In the genomic region with DNA sequence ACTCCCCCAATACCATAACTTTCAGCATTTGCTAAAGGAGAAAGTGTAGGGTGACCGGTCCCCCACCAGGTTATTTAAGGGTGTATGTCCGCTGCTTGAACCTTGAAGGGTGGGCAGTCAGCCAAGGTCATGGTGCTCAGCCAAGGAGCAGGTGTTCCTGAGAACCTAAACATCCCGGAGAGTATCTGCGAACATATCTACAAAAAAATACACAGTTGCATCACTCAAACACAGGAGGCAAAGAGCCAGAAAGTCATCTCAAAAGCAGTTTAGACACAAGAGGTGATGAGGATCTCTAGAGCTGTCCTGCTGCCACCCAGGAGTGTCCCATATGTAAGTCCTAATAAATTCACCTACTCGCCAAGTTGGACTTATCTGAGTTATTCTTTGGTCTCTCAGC, we compare ENCODE assay signal across 16 cellular contexts. TPM values are rescaled to one million over a fixed set of nuclear protein-coding genes. Genes with fewer than 3 reads are reported as not detected.
DNase-seq lines count a peak whose midpoint lies in the region; ATAC-seq and TF ChIP-seq lines count a peak whose summit lies in the region.
"Had no signal": no experiment of that assay in that cellular context is flagged by ENCODE, and none has a peak within 500 bp of the region (broad histone marks: within the 10 kb centered on the region; RNA-seq: fewer than 3 reads in every experiment).

No MANE protein-coding gene starts in this region.

- peak overlapping the region in 1 of 2 donors; percentile 31 for H3K27ac Mint-ChIP-seq in natural killer cell treated with Interleukin-12 subunit alpha and Interleukin-12 subunit beta and Interleukin-15 and Interleukin-18, amount 100 ng/mL, for 72 hours
- H3K27ac Mint-ChIP-seq in natural killer cell: no peak overlapping the region
- H3K27ac Mint-ChIP-seq: H9 had no signal

- H3K4me3 ChIP-seq in Peyer's patch (no peak overlapping the region), HAP-1 (no peak overlapping the region)
- H3K4me3 ChIP-seq: esophagus muscularis mucosa had no signal

- H3K4me1 ChIP-seq in Peyer's patch (peaks cover 0 to 63% (median 0%) of the 10 kb centered on the region in 4 donors), HAP-1 (peaks cover 7% of the 10 kb centered on the region)

- H3K9me3 Mint-ChIP-seq in natural killer cell treated with Interleukin-12 subunit alpha and Interleukin-12 subunit beta and Interleukin-15 and Interleukin-18, amount 100 ng/mL, for 72 hours: no peaks in the 10 kb centered on the region
- H3K9me3 Mint-ChIP-seq in natural killer cell: no peaks in the 10 kb centered on the region
- H3K9me3 Mint-ChIP-seq: activated naive CD4-positive, alpha-beta T cell treated with anti-CD3 and anti-CD28 coated beads, Interleukin-2, amount 50 U/mL, for 72 hours; H9 had no signal

- ATAC-seq in natural killer cell treated with Interleukin-12 subunit alpha and Interleukin-12 subunit beta and Interleukin-15 and Interleukin-18, amount 100 ng/mL, for 72 hours: no peak
- no peak for ATAC-seq in natural killer cell
- ATAC-seq in GM21360 (IDR thresholded peaks at IDR 0.05; ENCODE audit: unreplicated experiment): no peak

- peak overlapping the region in 3 of 4 donors; percentile 2 to 51 (median 39) for H3K27ac ChIP-seq in Peyer's patch

- TF ChIP-seq CTCF in natural killer cell (IDR thresholded peaks at IDR 0.05): no peak
- TF ChIP-seq CTCF in Peyer's patch (IDR thresholded peaks at IDR 0.05): no peak

- H3K9me3 ChIP-seq in Peyer's patch (no peaks in the 10 kb centered on the region), HAP-1 (no peaks in the 10 kb centered on the region)
- H3K9me3 ChIP-seq: esophagus muscularis mucosa had no signal

- peaks cover 11 to 24% of the 10 kb centered on the region in 2 donors for H3K4me1 Mint-ChIP-seq in natural killer cell treated with Interleukin-12 subunit alpha and Interleukin-12 subunit beta and Interleukin-15 and Interleukin-18, amount 100 ng/mL, for 72 hours (ENCODE audit: low read depth in 2 of 2)
- peaks cover 0 to 3% of the 10 kb centered on the region in 2 donors for H3K4me1 Mint-ChIP-seq in natural killer cell

- TF ChIP-seq POLR2A in Peyer's patch (IDR thresholded peaks at IDR 0.05): no peak

- H3K27me3 Mint-ChIP-seq in natural killer cell treated with Interleukin-12 subunit alpha and Interleukin-12 subunit beta and Interleukin-15 and Interleukin-18, amount 100 ng/mL, for 72 hours: peaks cover 4 to 19% of the 10 kb centered on the region in 2 donors
- H3K27me3 Mint-ChIP-seq in natural killer cell (ENCODE audit: low read depth in 2 of 2): peaks cover 3 to 28% of the 10 kb centered on the region in 2 donors

- intact Hi-C loops in natural killer cell (cut with micrococcal nuclease): no loop called here

- no peak for DNase-seq in natural killer cell treated with Interleukin-12 subunit alpha and Interleukin-12 subunit beta and Interleukin-15 and Interleukin-18, amount 100 ng/mL, for 72 hours (ENCODE audit: low spot score)
- DNase-seq in natural killer cell (no peak), Peyer's patch (no peak), iris pigment epithelial cell (ENCODE audit: low read depth) (peak; percentile 52), HAP-1 (ENCODE audit: low spot score in 2 of 2) (no peak), amygdala (lab: John Stamatoyannopoulos, UW) (no peak)
- no peak for DNase-seq in stimulated activated CD4-positive, alpha-beta T cell treated with anti-CD3 and anti-CD28 coated beads, Interleukin-12 subunit alpha, Interleukin-12 subunit beta, amount 100 ng/mL, for 4 hours
- DNase-seq: GDM1; H9; MV-4-11; NCI-H446; stimulated activated CD4-positive, alpha-beta T cell treated with anti-CD3 and anti-CD28 coated beads, Interleukin-2, amount 100 ng/mL, for 24 hours; T-helper 9 cell had no signal

- no peaks in the 10 kb centered on the region for H3K36me3 Mint-ChIP-seq in natural killer cell treated with Interleukin-12 subunit alpha and Interleukin-12 subunit beta and Interleukin-15 and Interleukin-18, amount 100 ng/mL, for 72 hours
- no peaks in the 10 kb centered on the region for H3K36me3 Mint-ChIP-seq in natural killer cell

- H3K27me3 ChIP-seq in Peyer's patch (no peaks in the 10 kb centered on the region), HAP-1 (ENCODE audit: low read depth) (no peaks in the 10 kb centered on the region)
- H3K27me3 ChIP-seq: esophagus muscularis mucosa had no signal

- H3K4me3 Mint-ChIP-seq in natural killer cell treated with Interleukin-12 subunit alpha and Interleukin-12 subunit beta and Interleukin-15 and Interleukin-18, amount 100 ng/mL, for 72 hours: peak overlapping the region; percentile 39
- no peak overlapping the region for H3K4me3 Mint-ChIP-seq in natural killer cell
- H3K4me3 Mint-ChIP-seq: H9 had no signal

- in situ Hi-C loops in HAP-1 (cut with MboI; ENCODE audit: low sequenced_read_pairs): no loop called here

- H3K36me3 ChIP-seq in Peyer's patch: no peaks in the 10 kb centered on the region
- H3K36me3 ChIP-seq in HAP-1 (replicated peaks): no peaks in the 10 kb centered on the region
- H3K36me3 ChIP-seq: esophagus muscularis mucosa had no signal

RNA-seq across cellular contexts. Expression of gene MBOAT1, which starts 11.5 kb away (rescaled TPM):
- 1 to 10 TPM; 1.9 to 4.7 TPM for total RNA-seq in natural killer cell treated with Interleukin-12 subunit alpha and Interleukin-12 subunit beta and Interleukin-15 and Interleukin-18, amount 100 ng/mL, for 72 hours
- total RNA-seq in natural killer cell: 1 to 10 TPM; 3.6 to 7.5 (median 5.2) TPM
- 10 to 100 TPM; 17.3 to 57.0 (median 45.2) TPM for total RNA-seq in Peyer's patch
